In the genomic region with DNA sequence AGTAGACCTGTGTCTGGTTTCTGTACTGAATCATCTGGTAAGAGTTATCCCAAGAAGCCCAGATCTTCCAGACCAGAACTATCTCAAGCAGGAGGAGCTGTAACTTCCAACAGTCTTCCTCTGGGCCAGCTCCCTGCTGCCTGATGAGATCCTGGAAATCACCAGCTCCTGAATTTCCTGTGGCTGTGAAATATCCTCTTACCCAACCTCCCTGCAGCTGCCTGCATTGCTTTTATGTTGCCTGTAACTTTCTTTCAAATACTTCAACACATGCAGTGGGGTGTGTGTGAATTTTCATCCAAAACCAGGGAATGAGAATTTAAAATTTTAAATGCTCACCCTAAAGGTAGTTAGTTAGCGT, we compare ENCODE assay signal across 22 cellular contexts.
A peak's percentile ranks its signal among the peaks of the same experiment; 100 is the strongest.
DNase-seq lines count a peak whose midpoint lies in the region; ATAC-seq and TF ChIP-seq lines count a peak whose summit lies in the region.
"Had no signal": no experiment of that assay in that cellular context is flagged by ENCODE, and none has a peak within 500 bp of the region (broad histone marks: within the 10 kb centered on the region; RNA-seq: fewer than 3 reads in every experiment).

No MANE protein-coding gene starts in this region.

- no peak overlapping the region for H4K91ac ChIP-seq in mesenchymal stem cell (ENCODE audit: low read length)

- no peak overlapping the region for H3K23ac ChIP-seq in mesenchymal stem cell (ENCODE audit: low read length in 2 of 2)

- no peak overlapping the region for H3K4ac ChIP-seq in mesenchymal stem cell (ENCODE audit: low read depth in 1 of 2, low read length in 2 of 2)

- peak overlapping the region; percentile 39 for H2BK5ac ChIP-seq in mesenchymal stem cell (ENCODE audit: low read depth, low read length, poor library complexity, severe bottlenecking)

- no CpG with 5 or more reads among the region's 1 CpG for WGBS in mesenchymal stem cell

- H2AFZ ChIP-seq in mesenchymal stem cell (ENCODE audit: low read depth, low read length) = no peak overlapping the region

- no peak overlapping the region for H4K8ac ChIP-seq in mesenchymal stem cell (ENCODE audit: low read length)

- H3K18ac ChIP-seq in mesenchymal stem cell (ENCODE audit: low read depth in 1 of 2, low read length in 2 of 2) = no peak overlapping the region

- H3K27me3 ChIP-seq in RWPE2 (ENCODE audit: insufficient read depth, poor library complexity, severe bottlenecking) (no peaks in the 10 kb centered on the region), mesenchymal stem cell (ENCODE audit: control insufficient read depth in 1 of 2, insufficient read depth in 1 of 2, low read length in 2 of 2) (no peaks in the 10 kb centered on the region)
- H3K27me3 ChIP-seq: ovary, Peyer's patch, tibial artery had no signal

- DNase-seq in EH (ENCODE audit: low read depth) = peak; percentile 50
- DNase-seq in RWPE2 (ENCODE audit: low spot score) = no peak
- peak; percentile 22 for DNase-seq in fibroblast of the aortic adventitia (ENCODE audit: low read depth)
- peak; percentile 80 for DNase-seq in mesenchymal stem cell
- DNase-seq in activated CD4-positive, alpha-beta T cell treated with anti-CD3 and anti-CD28 coated beads for 48 hours = no peak
- DNase-seq in NK-92 (lab: John Stamatoyannopoulos, UW; ENCODE audit: unreplicated experiment) = no peak
- DNase-seq: activated CD8-positive, alpha-beta memory T cell treated with anti-CD3 and anti-CD28 coated beads, Interleukin-2, amount 50 U/mL, for 48 hours; activated effector memory CD4-positive, alpha-beta T cell treated with Interleukin-2 at 50 U/mL for 16 hours; kidney glomerular epithelial cell; naive thymus-derived CD4-positive, alpha-beta T cell; NCI-H1092; NCI-H2029; NCI-H345; ovary; right cardiac atrium; stimulated activated CD4-positive, alpha-beta T cell treated with anti-CD3 and anti-CD28 coated beads, Interleukin-12 subunit alpha, Interleukin-12 subunit beta, amount 100 ng/mL, for 4 hours; stimulated activated CD4-positive, alpha-beta T cell treated with anti-CD3 and anti-CD28 coated beads, Interleukin-4, amount 100 ng/mL, for 4 hours; tibial artery had no signal

- H3K27ac ChIP-seq in RWPE2 (ENCODE audit: poor library complexity, severe bottlenecking) = no peak overlapping the region
- H3K27ac ChIP-seq in mesenchymal stem cell (ENCODE audit: low read length, poor library complexity, severe bottlenecking) = no peak overlapping the region
- H3K27ac ChIP-seq: ovary, Peyer's patch, tibial artery, VCaP had no signal

- ATAC-seq in RWPE2 (ENCODE audit: low read depth) = 0 out of 3 replicates have a peak, but pooled peaks have one; percentile 21
- ATAC-seq in GM21423 (IDR thresholded peaks at IDR 0.05; ENCODE audit: unreplicated experiment) = no peak
- ATAC-seq in HG03196 (IDR thresholded peaks at IDR 0.05; ENCODE audit: unreplicated experiment) = no peak
- ATAC-seq: naive thymus-derived CD4-positive, alpha-beta T cell had no signal

- H3K4me2 ChIP-seq in mesenchymal stem cell (ENCODE audit: low read length, poor library complexity, severe bottlenecking) = no peak overlapping the region

- H2AK5ac ChIP-seq in mesenchymal stem cell (ENCODE audit: low read length, severe bottlenecking) = no peak overlapping the region

- H3K4me1 ChIP-seq in RWPE2 (ENCODE audit: insufficient read depth, poor library complexity, severe bottlenecking) (no peaks in the 10 kb centered on the region), mesenchymal stem cell (ENCODE audit: control insufficient read depth, insufficient read depth, low read depth, low read length) (peaks cover 7% of the 10 kb centered on the region)
- H3K4me1 ChIP-seq: Peyer's patch, tibial artery had no signal

- H3K9me3 ChIP-seq in RWPE2 (ENCODE audit: severe bottlenecking) (no peaks in the 10 kb centered on the region), mesenchymal stem cell (ENCODE audit: control insufficient read depth, low read length) (no peaks in the 10 kb centered on the region)
- H3K9me3 ChIP-seq: ovary, Peyer's patch, tibial artery had no signal

- H3K79me1 ChIP-seq in mesenchymal stem cell (replicated peaks; ENCODE audit: low read length, poor library complexity, severe bottlenecking) = peaks cover 26% of the 10 kb centered on the region

- no peak overlapping the region for H3K9ac ChIP-seq in mesenchymal stem cell (ENCODE audit: low read length)

- H3K36me3 ChIP-seq in RWPE2 (ENCODE audit: low read depth) (peaks cover 12% of the 10 kb centered on the region; the same call in 1 of the 2 replicates), mesenchymal stem cell (ENCODE audit: control insufficient read depth in 1 of 2, insufficient read depth in 2 of 2, low read depth in 1 of 2, low read length in 2 of 2) (peaks cover 0 to 20% of the 10 kb centered on the region in 2 experiments)
- H3K36me3 ChIP-seq: ovary, Peyer's patch, tibial artery had no signal

- no peak overlapping the region for H2BK120ac ChIP-seq in mesenchymal stem cell (ENCODE audit: low read depth, low read length)

- H3K14ac ChIP-seq in mesenchymal stem cell (ENCODE audit: low read length in 2 of 2) = no peak overlapping the region

- no peak overlapping the region for H2BK12ac ChIP-seq in mesenchymal stem cell (ENCODE audit: low read length in 2 of 2)

- H3K4me3 ChIP-seq in RWPE2 (ENCODE audit: severe bottlenecking) (no peak overlapping the region), fibroblast of the aortic adventitia (ENCODE audit: low read depth, low read length) (no peak overlapping the region), mesenchymal stem cell (ENCODE audit: insufficient read depth in 1 of 2, low read depth in 1 of 2, low read length in 2 of 2) (no peak overlapping the region)
- H3K4me3 ChIP-seq: ovary, Peyer's patch, tibial artery had no signal

- TF ChIP-seq CTCF in RWPE2 (IDR thresholded peaks at IDR 0.05; ENCODE audit: poor library complexity, severe bottlenecking) (no peak), fibroblast of the aortic adventitia (IDR thresholded peaks at IDR 0.05; ENCODE audit: insufficient read depth, low read length) (no peak)

- H2BK15ac ChIP-seq in mesenchymal stem cell (ENCODE audit: low read depth, poor library complexity, severe bottlenecking) = no peak overlapping the region

Comparison
In these comparisons a context has a peak if more than half of its experiments do, and no peak if none do; other contexts are left out.
1. DNase-seq: peak in EH (single experiment), fibroblast of the aortic adventitia (single experiment) and mesenchymal stem cell (single experiment); none in RWPE2 (single experiment), activated CD4-positive, alpha-beta T cell treated with anti-CD3 and anti-CD28 coated beads for 48 hours (single experiment) and NK-92 (single experiment).